Comparison of ENCODE assay signal across 14 cellular contexts in the genomic region with DNA sequence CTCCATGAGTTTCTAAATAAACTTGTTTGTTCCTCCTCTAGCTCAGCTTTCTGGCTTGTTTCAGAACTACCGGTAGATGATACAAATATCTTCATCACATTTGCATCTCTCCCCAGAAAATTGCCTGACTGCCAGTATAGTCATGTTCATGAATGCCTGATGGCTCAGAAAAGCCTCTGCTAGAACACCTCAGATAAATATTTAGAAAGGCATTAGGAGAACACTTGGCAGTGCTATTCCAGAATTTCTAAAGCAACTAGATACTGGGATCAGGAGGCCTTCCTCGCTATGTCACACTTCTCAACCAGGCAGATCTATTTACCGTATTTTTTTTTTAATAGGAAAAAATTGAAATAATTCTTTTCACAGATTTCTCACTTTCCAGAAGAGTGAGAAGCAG. TPM values are rescaled to one million over a fixed set of nuclear protein-coding genes. Genes with fewer than 3 reads are reported as not detected.
DNase-seq lines count a peak whose midpoint lies in the region; ATAC-seq, FAIRE-seq and TF ChIP-seq lines count a peak whose summit lies in the region.
"Had no signal": no experiment of that assay in that cellular context is flagged by ENCODE, and none has a peak within 500 bp of the region (broad histone marks: within the 10 kb centered on the region; RNA-seq: fewer than 3 reads in every experiment).

No MANE protein-coding gene starts in this region.

- H3K9me1 ChIP-seq in keratinocyte (ENCODE audit: control insufficient read depth, extremely low read depth, insufficient read depth, low read length): no peaks in the 10 kb centered on the region

- no peaks in the 10 kb centered on the region for H3K4me1 ChIP-seq in right lobe of liver
- no peaks in the 10 kb centered on the region for H3K4me1 ChIP-seq in HepG2 (ENCODE audit: insufficient read depth, low read length)
- H3K4me1 ChIP-seq in keratinocyte (ENCODE audit: control insufficient read depth, extremely low read depth, insufficient read depth, low read length): peaks cover 5% of the 10 kb centered on the region
- peaks cover 0 to 28% (median 3%) of the 10 kb centered on the region in 4 donors for H3K4me1 ChIP-seq in transverse colon
- H3K4me1 ChIP-seq in vagina: no peaks in the 10 kb centered on the region
- H3K4me1 ChIP-seq: BE2C had no signal

- intact Hi-C loops in right lobe of liver (cut with DNase I): no loop called here
- intact Hi-C loops in HepG2 (cut with micrococcal nuclease; ENCODE audit: unreplicated experiment): no loop called here
- intact Hi-C loops in transverse colon (cut with DNase I; ENCODE audit: low total_unique reads): no loop called here
- intact Hi-C loops in vagina (cut with DNase I): no loop called here

- dilution Hi-C loops in keratinocyte (cut with MboI; ENCODE audit: extremely low pct_ligation_motif_present, low sequenced_read_pairs): no loop called here

- BruUV-seq in HepG2 (replicated peaks; lab: Mats Ljungman, UMichigan): no TSS peak

- CTCF ChIA-PET in HepG2 (lab: Yijun Ruan, JAX; ENCODE audit: low intra/inter-chr PET ratio, low total read pairs): no interaction called here

- FAIRE-seq in HepG2 (lab: Jason Lieb, UNC) (no peak), keratinocyte (lab: Jason Lieb, UNC) (peak; percentile 9)

- no peak overlapping the region for H3K4me3 ChIP-seq in right lobe of liver
- H3K4me3 ChIP-seq in HepG2 (replicated peaks in 1 of 3; ENCODE audit: insufficient read depth in 1 of 3, low read depth in 2 of 3, low read length in 3 of 3): no peak overlapping the region
- H3K4me3 ChIP-seq in keratinocyte (ENCODE audit: control insufficient read depth in 2 of 3, extremely low read depth in 1 of 3, insufficient read depth in 2 of 3, low read depth in 1 of 3, low read length in 3 of 3): no peak overlapping the region
- H3K4me3 ChIP-seq in transverse colon: no peak overlapping the region
- no peak overlapping the region for H3K4me3 ChIP-seq in vagina

- H3K27me3 ChIP-seq in right lobe of liver (no peaks in the 10 kb centered on the region), HepG2 (ENCODE audit: control insufficient read depth in 1 of 2, insufficient read depth in 2 of 2, low read length in 2 of 2) (no peaks in the 10 kb centered on the region), keratinocyte (ENCODE audit: control insufficient read depth, extremely low read depth, insufficient read depth, low read length) (no peaks in the 10 kb centered on the region), transverse colon (no peaks in the 10 kb centered on the region), vagina (no peaks in the 10 kb centered on the region)
- H3K27me3 ChIP-seq: BE2C had no signal

- no peaks in the 10 kb centered on the region for H3K9me3 ChIP-seq in right lobe of liver
- no peaks in the 10 kb centered on the region for H3K9me3 ChIP-seq in HepG2 (ENCODE audit: low read length)
- no peaks in the 10 kb centered on the region for H3K9me3 ChIP-seq in keratinocyte (ENCODE audit: control insufficient read depth, low read depth, low read length)
- H3K9me3 ChIP-seq in transverse colon: no peaks in the 10 kb centered on the region
- no peaks in the 10 kb centered on the region for H3K9me3 ChIP-seq in vagina
- H3K9me3 ChIP-seq: BE2C had no signal

- no peak for DNase-seq in right lobe of liver
- no peak for DNase-seq in HepG2 (ENCODE audit: low spot score)
- peak; percentile 17 for DNase-seq in NCI-H526 treated with DMSO at 0.1 percent for 48 hours (lab: John Stamatoyannopoulos, UW)
- DNase-seq in keratinocyte (ENCODE audit: low read depth, low spot score): no peak
- DNase-seq in transverse colon: no peak
- DNase-seq in globus pallidus (ENCODE audit: low spot score): no peak
- DNase-seq in vagina (ENCODE audit: extremely low spot score in 2 of 2): no peak
- no peak for DNase-seq in NCI-H1436 treated with DMSO at 0.1 percent for 48 hours (lab: John Stamatoyannopoulos, UW)
- DNase-seq: BE2C, DMS153, HCEC 1CT, NCI-H226 had no signal

- H3K9ac ChIP-seq in HepG2 (ENCODE audit: insufficient read depth, low read depth, low read length) (no peak overlapping the region), keratinocyte (ENCODE audit: control insufficient read depth, extremely low read depth, insufficient read depth, low read length) (no peak overlapping the region)

- H2AFZ ChIP-seq in HepG2 (ENCODE audit: low read length): no peak overlapping the region
- no peak overlapping the region for H2AFZ ChIP-seq in keratinocyte (ENCODE audit: control insufficient read depth, low read length)

- no peaks in the 10 kb centered on the region for H3K79me2 ChIP-seq in HepG2 (ENCODE audit: insufficient read depth, low read length)
- H3K79me2 ChIP-seq in keratinocyte (ENCODE audit: control insufficient read depth, insufficient read depth, low read length): no peaks in the 10 kb centered on the region

- no peak for TF ChIP-seq POLR2A in right lobe of liver (IDR thresholded peaks at IDR 0.05)
- TF ChIP-seq POLR2A in HepG2 (IDR thresholded peaks at IDR 0.05; ENCODE audit: insufficient read depth in 1 of 2, low read depth in 2 of 2, low read length in 2 of 2): no peak
- TF ChIP-seq POLR2A in transverse colon (IDR thresholded peaks at IDR 0.05): no peak
- no peak for TF ChIP-seq POLR2A in vagina (IDR thresholded peaks at IDR 0.05)

- H3K36me3 ChIP-seq in right lobe of liver (no peaks in the 10 kb centered on the region), HepG2 (replicated peaks in 1 of 2; ENCODE audit: control insufficient read depth in 1 of 2, insufficient read depth in 2 of 2, low read length in 2 of 2) (no peaks in the 10 kb centered on the region), keratinocyte (ENCODE audit: control insufficient read depth in 2 of 2, extremely low read depth in 1 of 2, insufficient read depth in 2 of 2, low read length in 2 of 2) (no peaks in the 10 kb centered on the region), transverse colon (no peaks in the 10 kb centered on the region), vagina (no peaks in the 10 kb centered on the region)
- H3K36me3 ChIP-seq: BE2C had no signal

- no peak for TF ChIP-seq CTCF in right lobe of liver (IDR thresholded peaks at IDR 0.05)
- TF ChIP-seq CTCF in HepG2 (CRISPR knock-in tag; IDR thresholded peaks at IDR 0.05): no peak
- TF ChIP-seq CTCF in keratinocyte (optimal IDR thresholded peaks at IDR 0.05 in 1 of 3, IDR thresholded peaks at IDR 0.05 in 1 of 3, conservative IDR thresholded peaks at IDR 0.05 in 1 of 3; ENCODE audit: extremely low read depth in 1 of 3, insufficient read depth in 2 of 3, low read length in 3 of 3): no peak
- no peak for TF ChIP-seq CTCF in transverse colon (IDR thresholded peaks at IDR 0.05)
- no peak for TF ChIP-seq CTCF in vagina (IDR thresholded peaks at IDR 0.05)

- in situ Hi-C loops in HepG2 (cut with HindIII; ENCODE audit: extremely low pct_ligation_motif_present, low pct_unique_long_range_greater_than_20kb): no loop called here
- in situ Hi-C loops in transverse colon (cut with MboI; ENCODE audit: low pct_ligation_motif_present in 1 of 4, low pct_unique_long_range_greater_than_20kb in 1 of 4, low sequenced_read_pairs in 3 of 4): no loop called here

- no peak for TF ChIP-seq EP300 in HepG2 (IDR thresholded peaks at IDR 0.05; ENCODE audit: low read depth in 2 of 2, low read length in 2 of 2)
- TF ChIP-seq EP300 in HepG2 (CRISPR knock-in tag; IDR thresholded peaks at IDR 0.05; ENCODE audit: borderline replicate concordance): no peak
- TF ChIP-seq EP300 in transverse colon (IDR thresholded peaks at IDR 0.05; ENCODE audit: low read depth): no peak

- POLR2A ChIA-PET in HepG2 (lab: Yijun Ruan, JAX): no interaction called here

- peak in 3 of 4 donors; percentile 33 to 54 (median 37) for ATAC-seq in right lobe of liver
- ATAC-seq in HepG2: no peak
- ATAC-seq: Panc1, Right ventricle myocardium inferior had no signal

- no peaks in the 10 kb centered on the region for H4K20me1 ChIP-seq in HepG2 (ENCODE audit: insufficient read depth, low read length)
- H4K20me1 ChIP-seq in keratinocyte (ENCODE audit: control insufficient read depth, extremely low read depth, insufficient read depth, low read length): no peaks in the 10 kb centered on the region

- H3K4me2 ChIP-seq in HepG2 (ENCODE audit: low read depth, low read length): no peak overlapping the region
- H3K4me2 ChIP-seq in keratinocyte (ENCODE audit: control insufficient read depth, extremely low read depth, insufficient read depth, low read depth, low read length): no peak overlapping the region

- WGBS in right lobe of liver (ENCODE audit: insufficient coverage, low coverage, low lambda C conversion rate, missing lambda C conversion rate): 70% methylated on average over 3 of the region's 3 CpGs
- WGBS in HepG2 (ENCODE audit: low lambda C conversion rate): 60% methylated on average over 3 of the region's 3 CpGs
- 73 to 87% methylated on average over 3 of the region's 3 CpGs for WGBS in transverse colon (ENCODE audit: low coverage in 1 of 2), 2 donors

- H3K27ac ChIP-seq in right lobe of liver (no peak overlapping the region), HepG2 (ENCODE audit: extremely low read length, insufficient read depth, low read length) (no peak overlapping the region), keratinocyte (ENCODE audit: control insufficient read depth, insufficient read depth, low read length) (no peak overlapping the region), transverse colon (peak overlapping the region; percentile 6 to 51 (median 34)), vagina (no peak overlapping the region)

- TF ChIP-seq RAD21 in HepG2 (CRISPR knock-in tag; IDR thresholded peaks at IDR 0.05): no peak

RNA-seq across cellular contexts. Expression of a gene that starts 32.3 kb away (rescaled TPM):
- total RNA-seq in right lobe of liver (10 to 100 TPM; 10.1 to 28.8 (median 10.9) TPM), HepG2 (2016; rRNA removed; fragmentation: Illumina TruSeq; extraction: Trizol) (9.8 and 18.4 TPM in 2 replicates), transverse colon (10 to 100 TPM in 3 of 4 donors, 1 to 10 TPM in 1; 7.6 to 40.6 (median 30.5) TPM), vagina (9.6 TPM)
- total RNA-seq in HepG2 (2016; cell fraction: cytosol; rRNA removed; fragmentation: Illumina TruSeq; extraction: Trizol; ENCODE audit: low read depth): 0.81 and 0.97 TPM in 2 replicates
- total RNA-seq in HepG2 (2016; cell fraction: insoluble cytoplasmic fraction; rRNA removed; fragmentation: Illumina TruSeq; extraction: Trizol): 10.0 and 16.0 TPM in 2 replicates
- total RNA-seq in HepG2 (2016; cell fraction: membrane; rRNA removed; fragmentation: Illumina TruSeq; extraction: Trizol): 6.8 and 7.2 TPM in 2 replicates
- total RNA-seq in HepG2 (2016; cell fraction: nucleus; rRNA removed; fragmentation: Illumina TruSeq; extraction: Trizol): 10.7 and 12.1 TPM in 2 replicates
- polyA plus RNA-seq in HepG2 (2011; rRNA removed) (6.0 and 6.5 TPM in 2 replicates), keratinocyte (15.0 to 26.1 TPM (median 15.6 TPM) in 3 replicates)
- 2.7 and 4.7 TPM in 2 replicates for polyA plus RNA-seq in HepG2 (2011; cell fraction: cytosol; rRNA removed)
- polyA plus RNA-seq in HepG2 (2011; cell fraction: nucleus; rRNA removed): 1.8 and 2.7 TPM in 2 replicates
- polyA plus RNA-seq in HepG2 (2012): 5.8 and 6.5 TPM in 2 replicates
- 0.63 and 0.87 TPM in 2 replicates for polyA plus RNA-seq in HepG2 (2016; cell fraction: cytosol; fragmentation: Illumina TruSeq; extraction: Trizol; ENCODE audit: low read depth)
- polyA plus RNA-seq in HepG2 (2016; cell fraction: insoluble cytoplasmic fraction; fragmentation: Illumina TruSeq; extraction: Trizol; ENCODE audit: low read depth): 18.9 and 21.1 TPM in 2 replicates
- 3.4 and 3.6 TPM in 2 replicates for polyA plus RNA-seq in HepG2 (2016; cell fraction: membrane; fragmentation: Illumina TruSeq; extraction: Trizol; ENCODE audit: low read depth)
- polyA plus RNA-seq in HepG2 (2016; cell fraction: nucleus; fragmentation: Illumina TruSeq; extraction: Trizol; ENCODE audit: insufficient read depth, low read depth): 12.7 and 13.6 TPM in 2 replicates
- 3.6 and 6.6 TPM in 2 replicates for polyA minus RNA-seq in HepG2 (2011; rRNA and poly(A)+ RNA removed; ENCODE audit: low replicate concordance)
- polyA minus RNA-seq in HepG2 (2011; cell fraction: cytosol; rRNA and poly(A)+ RNA removed): 6.2 and 7.1 TPM in 2 replicates
- 13.3 and 14.0 TPM in 2 replicates for polyA minus RNA-seq in HepG2 (2011; cell fraction: nucleus; rRNA and poly(A)+ RNA removed)
- 37.3 TPM for polyA plus RNA-seq in keratinocyte (2011; ENCODE audit: low read depth)
- 14.4 and 27.1 TPM in 2 replicates for polyA plus RNA-seq in keratinocyte (2011; cell fraction: cytosol; rRNA removed)
- polyA plus RNA-seq in keratinocyte (2011; cell fraction: nucleus; rRNA removed): 15.9 and 22.1 TPM in 2 replicates
- 13.7 and 15.4 TPM in 2 replicates for polyA plus RNA-seq in keratinocyte (2012; ENCODE audit: low replicate concordance)
- polyA minus RNA-seq in keratinocyte: 6.7 to 20.9 TPM (median 11.0 TPM) in 3 replicates
- 14.2 TPM for polyA minus RNA-seq in keratinocyte (2011; cell fraction: cytosol; rRNA and poly(A)+ RNA removed)
- polyA minus RNA-seq in keratinocyte (2011; cell fraction: nucleus; rRNA and poly(A)+ RNA removed): 9.9 and 19.0 TPM in 2 replicates

Comparison
In these comparisons a context has a peak if more than half of its experiments do, and no peak if none do; other contexts are left out.
1. H3K27ac ChIP-seq: peak in transverse colon (4 of 4); none in right lobe of liver (0 of 3), HepG2 (single experiment), keratinocyte (single experiment) and vagina (single experiment).